ENCODE assay signal across 26 cellular contexts in the genomic region with DNA sequence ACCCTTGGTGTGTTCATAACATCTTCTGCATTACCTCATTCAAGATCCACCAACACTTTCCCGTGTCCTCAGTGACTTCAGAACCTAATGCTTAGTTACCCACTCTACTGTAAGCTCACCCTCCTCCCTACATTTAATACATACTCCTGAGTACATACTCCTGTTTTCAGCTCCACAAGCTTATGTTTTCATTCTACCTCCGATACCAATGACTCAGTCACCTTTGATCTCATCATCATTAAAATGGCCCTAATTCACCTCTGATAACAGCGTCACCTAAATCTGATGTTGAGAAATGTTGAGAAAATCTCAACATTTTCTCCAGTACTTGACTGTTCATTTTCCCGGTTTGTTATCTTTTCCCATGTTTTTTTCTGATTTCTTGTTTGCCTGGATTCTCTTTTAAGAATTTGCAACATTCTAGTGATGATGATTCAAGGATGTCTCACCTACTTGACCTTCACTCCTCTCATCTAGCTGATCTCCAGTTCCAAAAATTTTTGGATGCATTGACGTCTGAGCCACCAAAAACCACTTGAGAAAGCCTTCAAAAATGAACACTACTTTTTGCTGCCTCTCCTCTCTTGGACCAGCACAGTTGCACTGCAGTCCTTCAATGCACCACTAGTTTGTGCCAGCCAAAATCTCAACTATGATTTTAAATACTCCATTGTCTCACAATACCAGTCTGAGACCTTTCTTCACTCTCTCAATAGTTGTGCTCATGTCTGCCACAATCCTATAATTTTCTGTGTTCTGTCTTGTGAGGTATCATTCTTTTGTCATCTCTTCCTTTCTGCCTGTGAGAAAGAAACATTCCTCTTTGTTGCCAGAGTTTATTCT.
DNase-seq lines count a peak whose midpoint lies in the region; ATAC-seq and TF ChIP-seq lines count a peak whose summit lies in the region.
"Had no signal": no experiment of that assay in that cellular context is flagged by ENCODE, and none has a peak within 500 bp of the region (broad histone marks: within the 10 kb centered on the region; RNA-seq: fewer than 3 reads in every experiment).

No MANE protein-coding gene starts in this region.

- H3K4me3 ChIP-seq in left ventricle myocardium inferior, result no peak overlapping the region
- no peak overlapping the region for H3K4me3 ChIP-seq in choroid plexus epithelial cell (ENCODE audit: low read depth, low read length)
- no peak overlapping the region for H3K4me3 ChIP-seq in Karpas-422 (ENCODE audit: low read length)
- H3K4me3 ChIP-seq: skin epidermis, tibial artery had no signal

- H3K4me2 ChIP-seq in Karpas-422 (ENCODE audit: low read depth, low read length, poor library complexity, severe bottlenecking), result no peak overlapping the region

- H3K9me3 Mint-ChIP-seq in glutamatergic neuron (ENCODE audit: unreplicated experiment) (peaks cover 2% of the 10 kb centered on the region), type B pancreatic cell (no peaks in the 10 kb centered on the region)
- H3K9me3 Mint-ChIP-seq: CD8-positive, alpha-beta T cell; stimulated activated naive CD8-positive, alpha-beta T cell treated with anti-CD3 and anti-CD28 coated beads, Interleukin-15, Interleukin-2, amounts not matched to agents 100 ng/mL and 50 ng/mL, for 24 hours had no signal

- H3K4me1 Mint-ChIP-seq in glutamatergic neuron (ENCODE audit: low read depth, unreplicated experiment), result peaks cover 22% of the 10 kb centered on the region
- H3K4me1 Mint-ChIP-seq in type B pancreatic cell (ENCODE audit: unreplicated experiment), result no peaks in the 10 kb centered on the region

- intact Hi-C loops in left ventricle myocardium inferior (cut with micrococcal nuclease) (no loop called here), left ventricle myocardium superior (cut with micrococcal nuclease) (no loop called here)

- DNase-seq in left ventricle myocardium inferior (no peak), left ventricle myocardium superior (no peak), choroid plexus epithelial cell (ENCODE audit: low read depth) (no peak), glutamatergic neuron (no peak), type B pancreatic cell (ENCODE audit: extremely low spot score, unreplicated experiment) (no peak), Karpas-422 (no peak), islet precursor cell (no peak)
- DNase-seq: activated CD4-positive, alpha-beta T cell treated with anti-CD3 and anti-CD28 coated beads for 1 hour; activated CD8-positive, alpha-beta T cell treated with anti-CD3 and anti-CD28 coated beads, Interleukin-2, amount 10 ng/mL, durations not matched to agents 7 days and 5 days; anterior cingulate cortex; CD8-positive, alpha-beta T cell; central memory CD4-positive, alpha-beta T cell; EL; foreskin melanocyte; left colon; mesendoderm; NCI-H1105; NCI-H2029 treated with DMSO at 0.1 percent for 48 hours; NCI-H226; NCI-H69; nucleus accumbens; tibial artery had no signal

- peak; percentile 23 for TF ChIP-seq CTCF in left ventricle myocardium inferior (IDR thresholded peaks at IDR 0.05; ENCODE audit: borderline replicate concordance)
- TF ChIP-seq CTCF in choroid plexus epithelial cell (conservative IDR thresholded peaks at IDR 0.05; ENCODE audit: low read depth, low read length), result peak; percentile 43
- TF ChIP-seq CTCF in glutamatergic neuron (IDR thresholded peaks at IDR 0.05; ENCODE audit: partially characterized antibody, unreplicated experiment), result peak; percentile 40
- TF ChIP-seq CTCF in type B pancreatic cell (conservative IDR thresholded peaks at IDR 0.05), result peak; percentile 58

- H3K27ac Mint-ChIP-seq in glutamatergic neuron (ENCODE audit: unreplicated experiment) (no peak overlapping the region), type B pancreatic cell (no peak overlapping the region)
- H3K27ac Mint-ChIP-seq: activated CD8-positive, alpha-beta T cell treated with anti-CD3 and anti-CD28 coated beads, Interleukin-2, amount 10 ng/mL, durations not matched to agents 7 days and 5 days; activated naive CD8-positive, alpha-beta T cell; CD8-positive, alpha-beta T cell; stimulated activated naive CD8-positive, alpha-beta T cell treated with anti-CD3 and anti-CD28 coated beads, Interleukin-15, Interleukin-2, amounts not matched to agents 100 ng/mL and 50 ng/mL, for 24 hours had no signal

- H3K79me2 ChIP-seq in Karpas-422 (ENCODE audit: low read length), result no peaks in the 10 kb centered on the region

- H3K27me3 Mint-ChIP-seq in glutamatergic neuron (ENCODE audit: unreplicated experiment) (no peaks in the 10 kb centered on the region), type B pancreatic cell (no peaks in the 10 kb centered on the region)
- H3K27me3 Mint-ChIP-seq: activated naive CD8-positive, alpha-beta T cell; stimulated activated naive CD8-positive, alpha-beta T cell treated with anti-CD3 and anti-CD28 coated beads, Interleukin-15, Interleukin-2, amounts not matched to agents 100 ng/mL and 50 ng/mL, for 24 hours had no signal

- H4K20me1 ChIP-seq in Karpas-422 (ENCODE audit: insufficient read depth, low read depth, low read length), result no peaks in the 10 kb centered on the region

- no peaks in the 10 kb centered on the region for H3K9me2 ChIP-seq in Karpas-422 (replicated peaks; ENCODE audit: insufficient read depth, low read length)

- H3K9me3 ChIP-seq in left ventricle myocardium inferior (replicated peaks) (no peaks in the 10 kb centered on the region), Karpas-422 (ENCODE audit: low read length) (peaks cover 17% of the 10 kb centered on the region)
- H3K9me3 ChIP-seq: tibial artery had no signal

- H3K36me3 Mint-ChIP-seq in glutamatergic neuron (ENCODE audit: unreplicated experiment) (no peaks in the 10 kb centered on the region), type B pancreatic cell (no peaks in the 10 kb centered on the region)
- H3K36me3 Mint-ChIP-seq: activated naive CD8-positive, alpha-beta T cell; CD8-positive, alpha-beta T cell had no signal

- H3K9ac ChIP-seq in Karpas-422 (ENCODE audit: low read length), result no peak overlapping the region

- no peaks in the 10 kb centered on the region for H3K4me1 ChIP-seq in left ventricle myocardium inferior
- no peaks in the 10 kb centered on the region for H3K4me1 ChIP-seq in Karpas-422 (ENCODE audit: low read length)
- H3K4me1 ChIP-seq: tibial artery had no signal

- H2AFZ ChIP-seq in Karpas-422 (ENCODE audit: low read length), result no peak overlapping the region

- H3K36me3 ChIP-seq in left ventricle myocardium inferior (no peaks in the 10 kb centered on the region), Karpas-422 (ENCODE audit: insufficient read depth, low read length) (no peaks in the 10 kb centered on the region; the same call in 1 of the 2 replicates)
- H3K36me3 ChIP-seq: tibial artery had no signal

- H3K27ac ChIP-seq in left ventricle myocardium inferior (replicated peaks) (no peak overlapping the region), Karpas-422 (ENCODE audit: low read length) (no peak overlapping the region)
- H3K27ac ChIP-seq: skin epidermis, tibial artery had no signal

- H3K27me3 ChIP-seq in left ventricle myocardium inferior (ENCODE audit: low read depth) (no peaks in the 10 kb centered on the region), Karpas-422 (ENCODE audit: low read length) (no peaks in the 10 kb centered on the region)
- H3K27me3 ChIP-seq: tibial artery had no signal

- H3K4me3 Mint-ChIP-seq in glutamatergic neuron (ENCODE audit: unreplicated experiment), result no peak overlapping the region
- no peak overlapping the region for H3K4me3 Mint-ChIP-seq in type B pancreatic cell
- H3K4me3 Mint-ChIP-seq: activated CD8-positive, alpha-beta T cell treated with anti-CD3 and anti-CD28 coated beads, Interleukin-2, amount 10 ng/mL, durations not matched to agents 7 days and 5 days; activated naive CD8-positive, alpha-beta T cell; CD8-positive, alpha-beta T cell; stimulated activated naive CD8-positive, alpha-beta T cell treated with anti-CD3 and anti-CD28 coated beads, Interleukin-15, Interleukin-2, amounts not matched to agents 100 ng/mL and 50 ng/mL, for 24 hours had no signal

- no peak for ATAC-seq in left ventricle myocardium superior
- ATAC-seq in HG02884 (IDR thresholded peaks at IDR 0.05; ENCODE audit: unreplicated experiment), result no peak
- ATAC-seq: activated CD8-positive, alpha-beta T cell treated with anti-CD3 and anti-CD28 coated beads, Interleukin-2, amount 10 ng/mL, durations not matched to agents 7 days and 5 days; CD8-positive, alpha-beta T cell; left colon had no signal
